ENCODE assay signal across 30 cellular contexts in the genomic region with DNA sequence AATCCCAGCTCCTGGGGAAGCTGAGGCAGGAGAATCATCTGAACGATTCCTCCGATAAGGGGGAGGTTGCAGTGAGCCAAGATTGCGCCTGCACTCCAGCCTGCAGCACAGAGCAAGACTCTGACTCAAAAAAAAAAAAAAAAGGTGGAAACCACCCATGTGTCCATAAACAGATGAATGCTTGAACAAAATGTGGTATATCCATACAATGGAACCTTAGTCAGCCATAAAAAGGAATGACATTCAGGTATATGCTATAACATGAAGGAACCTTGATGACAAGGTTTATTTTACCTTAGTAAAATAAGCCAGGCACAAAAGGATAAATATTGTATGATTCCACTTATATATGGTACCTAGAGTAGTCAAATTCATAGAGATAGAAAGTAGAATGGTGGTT. TPM values are rescaled to one million over a fixed set of nuclear protein-coding genes. Genes with fewer than 3 reads are reported as not detected.
"Had no signal": no experiment of that assay in that cellular context is flagged by ENCODE, and none has a peak within 500 bp of the region (broad histone marks: within the 10 kb centered on the region; RNA-seq: fewer than 3 reads in every experiment).

No MANE protein-coding gene starts in this region.

- ATAC-seq: stimulated activated effector memory CD8-positive, alpha-beta T cell treated with anti-CD3 and anti-CD28 coated beads, Interleukin-12 subunit alpha, Interleukin-12 subunit beta, amount 100 ng/mL, for 72 hours; stimulated activated memory B cell treated with anti-CD40 and anti-IgM and Interleukin-4, amounts not matched to agents 10 μg/mL and 1 μg/mL and 100 μg/mL, for 72 hours; stimulated activated naive B cell treated with anti-CD40 and anti-IgM and Interleukin-4, amounts not matched to agents 10 μg/mL and 1 μg/mL and 100 μg/mL, for 72 hours; stimulated activated naive CD8-positive, alpha-beta T cell treated with anti-CD3 and anti-CD28 coated beads, Interleukin-15, amount 100 ng/mL, for 72 hours; stimulated activated naive CD8-positive, alpha-beta T cell treated with anti-CD3 and anti-CD28 coated beads, Interleukin-15, Interleukin-2, amounts not matched to agents 100 U/mL and 50 U/mL, for 24 hours; upper lobe of right lung had no signal

- H3K36me3 ChIP-seq: stomach, suprapubic skin, thoracic aorta, thyroid gland, tibial artery, transverse colon, upper lobe of left lung, upper lobe of right lung, uterus, vagina had no signal

- H3K9me3 ChIP-seq: suprapubic skin, testis, thoracic aorta, thyroid gland, tibial artery, transverse colon, upper lobe of right lung, uterus, vagina had no signal

- DNase-seq: stimulated activated CD4-positive, alpha-beta T cell treated with anti-CD3 and anti-CD28 coated beads, Interleukin-2, amount 100 ng/mL, for 48 hours; stimulated activated CD4-positive, alpha-beta T cell treated with anti-CD3 and anti-CD28 coated beads, Interleukin-4, amount 100 ng/mL, for 1 hour; stimulated activated CD4-positive, alpha-beta T cell treated with anti-CD3 and anti-CD28 coated beads, Interleukin-4, amount 100 ng/mL, for 24 hours; stimulated activated CD4-positive, alpha-beta T cell treated with anti-CD3 and anti-CD28 coated beads, Interleukin-4, amount 100 ng/mL, for 4 hours; stimulated activated CD8-positive, alpha-beta memory T cell treated with anti-CD3 and anti-CD28 coated beads, Interleukin-4, amount 100 ng/mL, for 48 hours; stimulated activated naive B cell treated with anti-CD40 and anti-IgM and Interleukin-4, amounts not matched to agents 10 μg/mL and 1 μg/mL and 100 μg/mL, for 72 hours; stimulated activated naive CD4-positive, alpha-beta T cell; stimulated activated naive CD4-positive, alpha-beta T cell treated with Interleukin-2 at 50 U/mL for 16 hours; stimulated activated naive CD8-positive, alpha-beta T cell treated with anti-CD3 and anti-CD28 coated beads, Interleukin-15, amount 100 ng/mL, for 72 hours; stimulated activated naive CD8-positive, alpha-beta T cell treated with anti-CD3 and anti-CD28 coated beads, Interleukin-15, Interleukin-2, amounts not matched to agents 100 U/mL and 50 U/mL, for 24 hours; stomach; substantia nigra; testis; thyroid gland; tibial artery; transverse colon; trophoblast cell; upper lobe of left lung; upper lobe of right lung; uterus had no signal

- H3K4me3 ChIP-seq: stomach, suprapubic skin, testis, thoracic aorta, thyroid gland, tibial artery, tibial nerve, transverse colon, upper lobe of left lung, upper lobe of right lung, uterus, vagina had no signal

- H3K27ac ChIP-seq: stomach, suprapubic skin, testis, thoracic aorta, thyroid gland, tibial artery, tibial nerve, transverse colon, upper lobe of left lung, upper lobe of right lung, uterus, vagina had no signal

- H3K4me1 ChIP-seq: testis, upper lobe of right lung, uterus had no signal

- H3K36me3 Mint-ChIP-seq: stimulated activated effector memory CD8-positive, alpha-beta T cell treated with anti-CD3 and anti-CD28 coated beads, Interleukin-12 subunit alpha, Interleukin-12 subunit beta, amount 100 ng/mL, for 72 hours; stimulated activated memory B cell treated with anti-CD40 and anti-IgM and Interleukin-4, amounts not matched to agents 10 μg/mL and 1 μg/mL and 100 μg/mL, for 72 hours; type B pancreatic cell had no signal

- H3K4me3 Mint-ChIP-seq: stimulated activated effector memory CD8-positive, alpha-beta T cell treated with anti-CD3 and anti-CD28 coated beads, Interleukin-12 subunit alpha, Interleukin-12 subunit beta, amount 100 ng/mL, for 72 hours; stimulated activated memory B cell treated with anti-CD40 and anti-IgM and Interleukin-4, amounts not matched to agents 10 μg/mL and 1 μg/mL and 100 μg/mL, for 72 hours; stimulated activated naive B cell treated with anti-CD40 and anti-IgM and Interleukin-4, amounts not matched to agents 10 μg/mL and 1 μg/mL and 100 μg/mL, for 72 hours; stimulated activated naive CD8-positive, alpha-beta T cell treated with anti-CD3 and anti-CD28 coated beads, Interleukin-15, amount 100 ng/mL, for 72 hours; stimulated activated naive CD8-positive, alpha-beta T cell treated with anti-CD3 and anti-CD28 coated beads, Interleukin-15, Interleukin-2, amounts not matched to agents 100 ng/mL and 50 ng/mL, for 24 hours; type B pancreatic cell had no signal

- H3K27ac Mint-ChIP-seq: stimulated activated effector memory CD8-positive, alpha-beta T cell treated with anti-CD3 and anti-CD28 coated beads, Interleukin-12 subunit alpha, Interleukin-12 subunit beta, amount 100 ng/mL, for 72 hours; stimulated activated memory B cell treated with anti-CD40 and anti-IgM and Interleukin-4, amounts not matched to agents 10 μg/mL and 1 μg/mL and 100 μg/mL, for 72 hours; stimulated activated naive B cell treated with anti-CD40 and anti-IgM and Interleukin-4, amounts not matched to agents 10 μg/mL and 1 μg/mL and 100 μg/mL, for 72 hours; stimulated activated naive CD8-positive, alpha-beta T cell treated with anti-CD3 and anti-CD28 coated beads, Interleukin-15, amount 100 ng/mL, for 72 hours; stimulated activated naive CD8-positive, alpha-beta T cell treated with anti-CD3 and anti-CD28 coated beads, Interleukin-15, Interleukin-2, amounts not matched to agents 100 ng/mL and 50 ng/mL, for 24 hours; type B pancreatic cell had no signal

- H3K27me3 ChIP-seq: testis had no signal

- H3K9me3 Mint-ChIP-seq: stimulated activated effector memory CD8-positive, alpha-beta T cell treated with anti-CD3 and anti-CD28 coated beads, Interleukin-12 subunit alpha, Interleukin-12 subunit beta, amount 100 ng/mL, for 72 hours; stimulated activated memory B cell treated with anti-CD40 and anti-IgM and Interleukin-4, amounts not matched to agents 10 μg/mL and 1 μg/mL and 100 μg/mL, for 72 hours; stimulated activated naive CD8-positive, alpha-beta T cell treated with anti-CD3 and anti-CD28 coated beads, Interleukin-15, amount 100 ng/mL, for 72 hours; stimulated activated naive CD8-positive, alpha-beta T cell treated with anti-CD3 and anti-CD28 coated beads, Interleukin-15, Interleukin-2, amounts not matched to agents 100 ng/mL and 50 ng/mL, for 24 hours had no signal

RNA-seq across cellular contexts. Expression of a gene that starts 2.9 kb away (rescaled TPM):
- total RNA-seq: stomach, suprapubic skin, thoracic aorta, tibial nerve, transverse colon, upper lobe of right lung, ureter, urinary bladder, vagina had no signal
